In the genomic region with DNA sequence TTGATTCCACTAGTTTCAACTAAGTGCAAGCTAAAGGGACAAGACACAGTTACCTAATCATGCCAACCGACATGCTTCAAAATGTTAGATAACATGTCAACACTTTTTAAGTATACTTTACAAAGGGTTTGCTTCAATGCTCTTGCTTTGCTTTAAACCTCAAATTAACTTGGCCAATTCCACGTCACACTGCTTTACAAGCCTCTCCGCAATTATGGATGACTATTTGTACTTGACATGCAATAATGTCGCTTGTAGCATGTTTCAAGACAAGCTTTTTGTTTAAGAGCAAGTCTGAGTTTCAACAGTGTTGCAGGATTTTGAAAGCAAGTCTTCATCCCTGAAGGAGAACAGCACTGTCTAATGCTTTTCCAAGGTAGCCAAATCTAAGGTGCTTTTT, we compare ENCODE assay signal across 32 cellular contexts.
"Had no signal": no experiment of that assay in that cellular context is flagged by ENCODE, and none has a peak within 500 bp of the region (broad histone marks: within the 10 kb centered on the region; RNA-seq: fewer than 3 reads in every experiment).

No MANE protein-coding gene starts in this region.

- H3K9me3 ChIP-seq: MG63, SJCRH30 had no signal

- H3K4me2 ChIP-seq: PC-9 had no signal

- H3K27ac ChIP-seq: PC-9, RWPE1, SJCRH30, SK-N-MC had no signal

- H3K4me3 ChIP-seq: MG63, PC-9, SJCRH30, SK-N-MC had no signal

- H2AFZ ChIP-seq: PC-9 had no signal

- DNase-seq: Kasumi-1, MG63, NCI-H1048, NCI-H1092 treated with DMSO at 0.1 percent for 48 hours, NCI-H1105 treated with DMSO at 0.1 percent for 48 hours, NCI-H1417, NCI-H1436, NCI-H146, NCI-H1694, NCI-H187, NCI-H1930, NCI-H2029 treated with DMSO at 0.1 percent for 48 hours, NCI-H2081 treated with DMSO at 0.1 percent for 48 hours, NCI-H2107, NCI-H2171, NCI-H226, NCI-H446 treated with DMSO at 0.1 percent for 48 hours, NCI-H510A, NCI-H524, NCI-H526, NCI-H69, NCI-H748 treated with DMSO at 0.1 percent for 48 hours, NCI-H82, PC-9, SHP77, SIG-M5, SJCRH30 had no signal

- H3K36me3 ChIP-seq: MG63, SJCRH30 had no signal

- ATAC-seq: Panc1, Right ventricle myocardium inferior, SK-N-SH treated with all-trans-retinoic acid at 6 μM for 48 hours had no signal

- H3K4me1 ChIP-seq: SJCRH30 had no signal

- H3K27me3 ChIP-seq: MG63, SJCRH30 had no signal
